ENCODE assay signal across 8 cellular contexts in genomic region chr6:127459231-127459641, GRCh38. TPM values are rescaled to one million over a fixed set of nuclear protein-coding genes. Genes with fewer than 3 reads are reported as not detected.
DNase-seq lines count a peak whose midpoint lies in the region; ATAC-seq and TF ChIP-seq lines count a peak whose summit lies in the region.

Gene KIAA0408 (minus strand): TSS chr6:127459389. CDS start chr6:127453981, 5,408 bp downstream.

- TF ChIP-seq POLR2A in gastroesophageal sphincter (IDR thresholded peaks at IDR 0.05) = peak; percentile 46 to 50

- no peaks in the 10 kb centered on the region for H3K27me3 Mint-ChIP-seq in progenitor cell of endocrine pancreas

- H3K27ac ChIP-seq in SJCRH30 = peak within 1 kb of the TSS; percentile 84
- peak within 1 kb of the TSS; percentile 89 to 100 (median 90) for H3K27ac ChIP-seq in gastroesophageal sphincter

- H3K4me3 ChIP-seq in SJCRH30 (peak within 1 kb of the TSS; percentile 47), gastroesophageal sphincter (peak within 1 kb of the TSS; percentile 57 to 100)

- WGBS in gastroesophageal sphincter (ENCODE audit: low coverage in 1 of 2), 2 donors = 0 to 2% methylated on average over 3 to 4 of the region's 4 CpGs

- H3K9me3 ChIP-seq in SJCRH30 (replicated peaks) (no peaks in the 10 kb centered on the region), gastroesophageal sphincter (no peaks in the 10 kb centered on the region)

- no peak for TF ChIP-seq CTCF in gastroesophageal sphincter (IDR thresholded peaks at IDR 0.05)
- no peak for TF ChIP-seq CTCF in progenitor cell of endocrine pancreas (IDR thresholded peaks at IDR 0.05; ENCODE audit: unreplicated experiment)

- H3K4me3 Mint-ChIP-seq in progenitor cell of endocrine pancreas (ENCODE audit: low read depth) = no peak within 1 kb of the TSS

- H3K27me3 ChIP-seq in SJCRH30 (no peaks in the 10 kb centered on the region), gastroesophageal sphincter (no peaks in the 10 kb centered on the region)

- TF ChIP-seq EP300 in gastroesophageal sphincter (IDR thresholded peaks at IDR 0.05) = no peak

- H3K36me3 Mint-ChIP-seq in progenitor cell of endocrine pancreas (ENCODE audit: insufficient read depth) = no peaks in the 10 kb centered on the region

- H3K4me1 Mint-ChIP-seq in progenitor cell of endocrine pancreas (ENCODE audit: low read depth) = peaks cover 16% of the 10 kb centered on the region

- H3K9me3 Mint-ChIP-seq in progenitor cell of endocrine pancreas (ENCODE audit: low read depth) = no peaks in the 10 kb centered on the region

- peak within 1 kb of the TSS; percentile 38 for H3K27ac Mint-ChIP-seq in progenitor cell of endocrine pancreas

- peak; percentile 37 for DNase-seq in D341Med (ENCODE audit: low spot score)
- DNase-seq in SJCRH30 = peak; percentile 70 to 85
- DNase-seq in progenitor cell of endocrine pancreas (ENCODE audit: low spot score, unreplicated experiment) = no peak
- no peak for DNase-seq in UCSD-AML1 (lab: John Stamatoyannopoulos, UW; ENCODE audit: unreplicated experiment)

- H3K4me1 ChIP-seq in SJCRH30 (peaks cover 10% of the 10 kb centered on the region), gastroesophageal sphincter (peaks cover 6 to 70% (median 6%) of the 10 kb centered on the region in 3 donors)

- no peaks in the 10 kb centered on the region for H3K36me3 ChIP-seq in SJCRH30
- H3K36me3 ChIP-seq in gastroesophageal sphincter = no peaks in the 10 kb centered on the region

- ATAC-seq in gastroesophageal sphincter = peak; percentile 97
- ATAC-seq in GM18511 (IDR thresholded peaks at IDR 0.05; ENCODE audit: unreplicated experiment) = no peak
- no peak for ATAC-seq in GM19395 (IDR thresholded peaks at IDR 0.05; ENCODE audit: unreplicated experiment)
- ATAC-seq in HG02623 (IDR thresholded peaks at IDR 0.05; ENCODE audit: unreplicated experiment) = no peak

RNA-seq across cellular contexts. Expression of gene KIAA0408, which starts in this region (rescaled TPM):
- total RNA-seq in SJCRH30 (2014; rRNA removed; shearing (Covaris generic)) = 2.5 and 2.9 TPM in 2 replicates
- total RNA-seq in gastroesophageal sphincter (10 to 100 TPM; 25.2 to 83.3 (median 47.8) TPM), progenitor cell of endocrine pancreas (0.91 and 1.4 TPM in 2 replicates)

Comparison
In these comparisons a context has a peak if more than half of its experiments do, and no peak if none do; other contexts are left out.
1. DNase-seq: peak in D341Med (single experiment) and SJCRH30 (2 of 2); none in progenitor cell of endocrine pancreas (single experiment) and UCSD-AML1 (single experiment).